8 cellular contexts compared by ENCODE assay signal in genomic region chr9:101533334-101534187, GRCh38. TPM values are rescaled to one million over a fixed set of nuclear protein-coding genes. Genes with fewer than 3 reads are reported as not detected.
DNase-seq lines count a peak whose midpoint lies in the region; ATAC-seq and TF ChIP-seq lines count a peak whose summit lies in the region.

TSS of gene RNF20 (plus strand) at chr9:101533853. CDS start at chr9:101535424, 1,571 bp downstream.

- peaks cover 7% of the 10 kb centered on the region; the same call in 1 of the 2 replicates for H3K36me3 ChIP-seq in PC-3 (ENCODE audit: low read depth, low read length)
- peaks cover 3% of the 10 kb centered on the region for H3K36me3 ChIP-seq in mucosa of descending colon (ENCODE audit: low read depth)

- TF ChIP-seq EP300 in Ishikawa (IDR thresholded peaks at IDR 0.05; ENCODE audit: borderline replicate concordance): no peak

- CTCF ChIA-PET in PC-3 (lab: Charles Lee): interaction anchor here (0.9 to 2.1 kb wide), 3 partner anchors 34 to 84 kb away, joined by 3 to 13 read pairs (median 8); no protein-coding TSS in a partner anchor

- H3K9me3 ChIP-seq in PC-3 (ENCODE audit: low read length) (no peaks in the 10 kb centered on the region), mucosa of descending colon (no peaks in the 10 kb centered on the region)

- peak within 1 kb of the TSS; percentile 87 for H3K9ac ChIP-seq in PC-3 (ENCODE audit: low read length)

- no peaks in the 10 kb centered on the region for H3F3A ChIP-seq in PC-3 (ENCODE audit: low read length, unreplicated experiment)

- H4K20me1 ChIP-seq in PC-3 (ENCODE audit: low read length): peaks cover 8% of the 10 kb centered on the region; the same call in 1 of the 2 replicates

- H3K4me3 ChIP-seq in PC-3 (ENCODE audit: low read length): peak within 1 kb of the TSS; percentile 98
- peak within 1 kb of the TSS; percentile 67 for H3K4me3 ChIP-seq in mucosa of descending colon

- BruUV-seq in PC-3 (replicated peaks; lab: Mats Ljungman, UMichigan): no TSS peak

- H3K4me1 ChIP-seq in PC-3 (ENCODE audit: insufficient read depth, low read length) (peaks cover 20% of the 10 kb centered on the region), mucosa of descending colon (ENCODE audit: low read depth) (peaks cover 22% of the 10 kb centered on the region)

- peak; percentile 97 for ATAC-seq in GM21576 (IDR thresholded peaks at IDR 0.05; ENCODE audit: unreplicated experiment)
- peak; percentile 90 for ATAC-seq in PC-3
- ATAC-seq in mucosa of descending colon: peak; percentile 99

- H3K27ac ChIP-seq in PC-3 (ENCODE audit: low read length) (peak within 1 kb of the TSS; percentile 60), epithelial cell of prostate (peak within 1 kb of the TSS; percentile 82)

- peaks cover 37% of the 10 kb centered on the region for H3K79me2 ChIP-seq in PC-3 (ENCODE audit: low read length)

- TF ChIP-seq RAD21 in Ishikawa (IDR thresholded peaks at IDR 0.05; ENCODE audit: low read depth): no peak

- H3K9me2 ChIP-seq in PC-3 (replicated peaks; ENCODE audit: low read length): no peaks in the 10 kb centered on the region

- POLR2A ChIA-PET in PC-3 (lab: Charles Lee; ENCODE audit: unreplicated experiment): no interaction called here

- DNase-seq in DMS114 treated with DMSO at 0.1 percent for 48 hours (lab: John Stamatoyannopoulos, UW; ENCODE audit: unreplicated experiment): peak; percentile 92
- peak; percentile 96 for DNase-seq in PC-3
- DNase-seq in activated T-cell treated with anti-CD3 and anti-CD28 coated beads for 48 hours (ENCODE audit: low read depth): peak; percentile 97
- peak; percentile 91 for DNase-seq in epithelial cell of prostate (ENCODE audit: low read depth, low spot score)
- DNase-seq in mucosa of descending colon: peak; percentile 100
- DNase-seq in stimulated activated CD8-positive, alpha-beta memory T cell treated with anti-CD3 and anti-CD28 coated beads, Interleukin-4, amount 100 ng/mL, for 24 hours (ENCODE audit: low read depth): peak; percentile 99

- intact Hi-C loops in PC-3 (cut with micrococcal nuclease) (loop anchor here (1.0 kb wide), 1 partner anchor 145 kb away; no protein-coding TSS in a partner anchor), mucosa of descending colon (cut with DNase I, micrococcal nuclease) (no loop called here)

- H3K27me3 ChIP-seq in PC-3 (ENCODE audit: low read length): no peaks in the 10 kb centered on the region

- TF ChIP-seq CTCF in PC-3 (conservative IDR thresholded peaks at IDR 0.05; ENCODE audit: low read depth, low read length) (no peak), mucosa of descending colon (IDR thresholded peaks at IDR 0.05) (no peak)

- peak within 1 kb of the TSS; percentile 91 for H2AFZ ChIP-seq in PC-3 (ENCODE audit: low read length)

- peak within 1 kb of the TSS; percentile 92 for H3K4me2 ChIP-seq in PC-3 (ENCODE audit: low read length)

TF ChIP-seq in Ishikawa, 13 proteins besides CTCF, POLR2A, EP300 and RAD21:
- TF ChIP-seq ZBTB7A (IDR thresholded peaks at IDR 0.05; ENCODE audit: low read depth): no peak
- no peak for TF ChIP-seq YY1 (IDR thresholded peaks at IDR 0.05; ENCODE audit: low read depth)
- no peak for TF ChIP-seq NFIC (IDR thresholded peaks at IDR 0.05)
- no peak for TF ChIP-seq REST (IDR thresholded peaks at IDR 0.05; ENCODE audit: low read depth)
- peak; percentile 82 for TF ChIP-seq CREB1 (IDR thresholded peaks at IDR 0.05; ENCODE audit: low read depth)
- no peak for TF ChIP-seq EGR1 (IDR thresholded peaks at IDR 0.05)
- 0 out of 2 replicates have a peak, but pooled peaks have one; percentile 20 for TF ChIP-seq CEBPB (IDR thresholded peaks at IDR 0.05)
- 0 out of 2 replicates have a peak, but pooled peaks have one; percentile 20 for TF ChIP-seq TCF12 (IDR thresholded peaks at IDR 0.05; ENCODE audit: low read depth)
- no peak for TF ChIP-seq FOXM1 (IDR thresholded peaks at IDR 0.05; ENCODE audit: borderline replicate concordance, low read depth)
- TF ChIP-seq TEAD4 (IDR thresholded peaks at IDR 0.05): peak; percentile 29; the same call in 1 of the 2 replicates
- no peak; the same call in 1 of the 2 replicates for TF ChIP-seq TAF1 (IDR thresholded peaks at IDR 0.05; ENCODE audit: low read depth)
- peak; percentile 32; the same call in 1 of the 2 replicates for TF ChIP-seq MAX (IDR thresholded peaks at IDR 0.05)
- TF ChIP-seq, protein P1, sequence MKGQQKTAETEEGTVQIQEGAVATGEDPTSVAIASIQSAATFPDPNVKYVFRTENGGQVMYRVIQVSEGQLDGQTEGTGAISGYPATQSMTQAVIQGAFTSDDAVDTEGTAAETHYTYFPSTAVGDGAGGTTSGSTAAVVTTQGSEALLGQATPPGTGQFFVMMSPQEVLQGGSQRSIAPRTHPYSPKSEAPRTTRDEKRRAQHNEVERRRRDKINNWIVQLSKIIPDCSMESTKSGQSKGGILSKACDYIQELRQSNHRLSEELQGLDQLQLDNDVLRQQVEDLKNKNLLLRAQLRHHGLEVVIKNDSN (IDR thresholded peaks at IDR 0.05): 0 out of 2 replicates have a peak, but pooled peaks have one; percentile 22

RNA-seq across cellular contexts. Expression of gene RNF20, which starts in this region (rescaled TPM):
- total RNA-seq in PC-3 (2014; rRNA removed) (12.1 and 14.7 TPM in 2 replicates), mucosa of descending colon (10 to 100 TPM; 37.8 to 58.9 (median 41.7) TPM)

Comparison
In these comparisons a context has a peak if more than half of its experiments do, and no peak if none do; other contexts are left out.
1. Peak in every context shown above with its lines: DNase-seq, ATAC-seq, H3K4me3 ChIP-seq and H3K27ac ChIP-seq.